8 cellular contexts compared by ENCODE assay signal in genomic region chr2:172253190-172254052, GRCh38.
DNase-seq lines count a peak whose midpoint lies in the region; ATAC-seq lines count a peak whose summit lies in the region.

No MANE protein-coding gene starts in this region.

- H3K36me3 Mint-ChIP-seq in activated CD4-positive, alpha-beta T cell treated with anti-CD3 and anti-CD28 coated beads for 36 hours (ENCODE audit: low read depth): no peaks in the 10 kb centered on the region
- H3K36me3 Mint-ChIP-seq in central memory CD8-positive, alpha-beta T cell (ENCODE audit: insufficient read depth): no peaks in the 10 kb centered on the region

- H3K27me3 Mint-ChIP-seq in activated CD4-positive, alpha-beta T cell treated with anti-CD3 and anti-CD28 coated beads for 36 hours: peaks cover 9% of the 10 kb centered on the region
- peaks cover 9% of the 10 kb centered on the region for H3K27me3 Mint-ChIP-seq in central memory CD8-positive, alpha-beta T cell

- H3K4me1 Mint-ChIP-seq in activated CD4-positive, alpha-beta T cell treated with anti-CD3 and anti-CD28 coated beads for 36 hours: peaks cover 36% of the 10 kb centered on the region
- no peaks in the 10 kb centered on the region for H3K4me1 Mint-ChIP-seq in central memory CD8-positive, alpha-beta T cell

- no peaks in the 10 kb centered on the region for H3K36me3 ChIP-seq in subcutaneous abdominal adipose tissue (ENCODE audit: control insufficient read depth in 5 of 5, insufficient read depth in 5 of 5, low read length in 5 of 5)

- no peak overlapping the region for H3K4me3 ChIP-seq in subcutaneous abdominal adipose tissue (ENCODE audit: low read depth in 1 of 5, low read length in 5 of 5)

- POLR2A ChIA-PET in activated CD4-positive, alpha-beta T cell treated with anti-CD3 and anti-CD28 coated beads for 36 hours (lab: Charles Lee): interaction anchor here (0.5 kb wide), 1 partner anchor 694 kb away, joined by 5 read pairs; no protein-coding TSS in a partner anchor

- H3K9me3 Mint-ChIP-seq in activated CD4-positive, alpha-beta T cell treated with anti-CD3 and anti-CD28 coated beads for 36 hours (ENCODE audit: low read depth): no peaks in the 10 kb centered on the region
- H3K9me3 Mint-ChIP-seq in central memory CD8-positive, alpha-beta T cell: no peaks in the 10 kb centered on the region

- peaks cover 1 to 35% (median 22%) of the 10 kb centered on the region in 5 donors for H3K4me1 ChIP-seq in subcutaneous abdominal adipose tissue (ENCODE audit: control insufficient read depth in 5 of 5, insufficient read depth in 5 of 5, low read length in 5 of 5)

- H3K27ac Mint-ChIP-seq in activated CD4-positive, alpha-beta T cell treated with anti-CD3 and anti-CD28 coated beads for 36 hours: peak overlapping the region; percentile 40
- no peak overlapping the region for H3K27ac Mint-ChIP-seq in central memory CD8-positive, alpha-beta T cell (ENCODE audit: low read depth)

- peaks cover 0 to 5% (median 0%) of the 10 kb centered on the region in 5 donors for H3K27me3 ChIP-seq in subcutaneous abdominal adipose tissue (ENCODE audit: control insufficient read depth in 5 of 5, insufficient read depth in 4 of 5, low read length in 5 of 5)

- H3K9ac ChIP-seq in subcutaneous abdominal adipose tissue (ENCODE audit: low read length in 5 of 5): no peak overlapping the region

- H3K27ac ChIP-seq in subcutaneous abdominal adipose tissue (ENCODE audit: low read depth, low read length): peak overlapping the region; percentile 82

- intact Hi-C loops in activated CD4-positive, alpha-beta T cell treated with anti-CD3 and anti-CD28 coated beads for 36 hours (cut with DNase I, micrococcal nuclease): loop anchor here (1.0 to 5.0 kb wide), 6 partner anchors 56 to 936 kb away; no protein-coding TSS in a partner anchor

- CTCF ChIA-PET in activated CD4-positive, alpha-beta T cell treated with anti-CD3 and anti-CD28 coated beads for 36 hours (lab: Charles Lee): interaction anchor here (0.6 to 1.5 kb wide), 6 partner anchors 10 to 471 kb away, joined by 3 read pairs; no protein-coding TSS in a partner anchor

- DNase-seq in activated CD4-positive, alpha-beta T cell treated with anti-CD3 and anti-CD28 coated beads for 36 hours: peak; percentile 91
- DNase-seq in activated CD4-positive, alpha-beta T cell treated with anti-CD3 and anti-CD28 coated beads, Interleukin-2, amount 50 U/mL, for 1 hour: no peak
- DNase-seq in T1000 (lab: John Stamatoyannopoulos, UW): peak; percentile 81
- no peak for DNase-seq in central memory CD8-positive, alpha-beta T cell (ENCODE audit: low spot score in 2 of 2)
- DNase-seq in myocyte (ENCODE audit: low read depth): peak; percentile 97
- DNase-seq in NCI-H510A treated with DMSO at 0.1 percent for 48 hours (lab: John Stamatoyannopoulos, UW): no peak

- ATAC-seq in activated CD4-positive, alpha-beta T cell treated with anti-CD3 and anti-CD28 coated beads for 36 hours: peak; percentile 96
- ATAC-seq in central memory CD8-positive, alpha-beta T cell (replicated peaks; ENCODE audit: extremely low read depth, poor library complexity, severe bottlenecking): peak; percentile 67
- ATAC-seq in HG02970 (IDR thresholded peaks at IDR 0.05; ENCODE audit: low FRiP score, unreplicated experiment): no peak

- H3K4me3 Mint-ChIP-seq in activated CD4-positive, alpha-beta T cell treated with anti-CD3 and anti-CD28 coated beads for 36 hours: no peak overlapping the region
- H3K4me3 Mint-ChIP-seq in central memory CD8-positive, alpha-beta T cell: no peak overlapping the region

- H3K9me3 ChIP-seq in subcutaneous abdominal adipose tissue (ENCODE audit: control insufficient read depth in 5 of 5, low read length in 5 of 5): no peaks in the 10 kb centered on the region

Comparison
In these comparisons a context has a peak if more than half of its experiments do, and no peak if none do; other contexts are left out.
1. DNase-seq: peak in activated CD4-positive, alpha-beta T cell treated with anti-CD3 and anti-CD28 coated beads for 36 hours (single experiment), T1000 (single experiment) and myocyte (single experiment); none in activated CD4-positive, alpha-beta T cell treated with anti-CD3 and anti-CD28 coated beads, Interleukin-2, amount 50 U/mL, for 1 hour (single experiment), central memory CD8-positive, alpha-beta T cell (0 of 2) and NCI-H510A treated with DMSO at 0.1 percent for 48 hours (single experiment).